ENCODE assay signal across 11 cellular contexts in genomic region chr18:58257461-58257860, GRCh38.
A peak's percentile ranks its signal among the peaks of the same experiment; 100 is the strongest.
DNase-seq lines count a peak whose midpoint lies in the region; ATAC-seq and TF ChIP-seq lines count a peak whose summit lies in the region.
"Had no signal": no experiment of that assay in that cellular context is flagged by ENCODE, and none has a peak within 500 bp of the region (broad histone marks: within the 10 kb centered on the region; RNA-seq: fewer than 3 reads in every experiment).

No MANE protein-coding gene starts in this region.

- H3K27me3 Mint-ChIP-seq in chondrocyte (ENCODE audit: low read depth), result no peaks in the 10 kb centered on the region
- H3K27me3 Mint-ChIP-seq: activated naive CD8-positive, alpha-beta T cell treated with anti-CD3 and anti-CD28 coated beads, Interleukin-2, amount 10 ng/mL, durations not matched to agents 7 days and 5 days had no signal

- TF ChIP-seq POLR2A in ovary (IDR thresholded peaks at IDR 0.05), result no peak

- H3K4me2 ChIP-seq in osteoblast (ENCODE audit: insufficient read depth, low read length), result no peak overlapping the region

- peak overlapping the region; percentile 78 for H3K27ac Mint-ChIP-seq in chondrocyte (ENCODE audit: unreplicated experiment)
- H3K27ac Mint-ChIP-seq: activated naive CD8-positive, alpha-beta T cell treated with anti-CD3 and anti-CD28 coated beads, Interleukin-2, amount 10 ng/mL, durations not matched to agents 7 days and 5 days had no signal

- H3K79me2 ChIP-seq in osteoblast (ENCODE audit: insufficient read depth, low read length), result peaks cover 18% of the 10 kb centered on the region

- no peak overlapping the region for H3K4me3 Mint-ChIP-seq in chondrocyte (ENCODE audit: unreplicated experiment)
- H3K4me3 Mint-ChIP-seq: activated naive CD8-positive, alpha-beta T cell treated with anti-CD3 and anti-CD28 coated beads, Interleukin-2, amount 10 ng/mL, durations not matched to agents 7 days and 5 days had no signal

- H3K36me3 ChIP-seq in osteoblast (ENCODE audit: insufficient read depth, low read length) (peaks cover 2% of the 10 kb centered on the region), ovary (no peaks in the 10 kb centered on the region)
- H3K36me3 ChIP-seq: right lobe of liver had no signal

- H3K27me3 ChIP-seq in osteoblast (ENCODE audit: insufficient read depth, low read length), result no peaks in the 10 kb centered on the region
- no peaks in the 10 kb centered on the region for H3K27me3 ChIP-seq in ovary
- H3K27me3 ChIP-seq: right lobe of liver had no signal

- ATAC-seq in HG03045 (IDR thresholded peaks at IDR 0.05; ENCODE audit: unreplicated experiment), result no peak
- no peak for ATAC-seq in HG03354 (IDR thresholded peaks at IDR 0.05; ENCODE audit: poor library complexity, severe bottlenecking, unreplicated experiment)
- ATAC-seq: right lobe of liver had no signal

- H2AFZ ChIP-seq in osteoblast (ENCODE audit: low read length), result no peak overlapping the region

- TF ChIP-seq EP300 in ovary (IDR thresholded peaks at IDR 0.05), result no peak

- H4K20me1 ChIP-seq in osteoblast (ENCODE audit: insufficient read depth, low read length), result no peaks in the 10 kb centered on the region

- H3K9me3 Mint-ChIP-seq in chondrocyte (ENCODE audit: low read depth), result no peaks in the 10 kb centered on the region
- H3K9me3 Mint-ChIP-seq: activated naive CD8-positive, alpha-beta T cell treated with anti-CD3 and anti-CD28 coated beads, Interleukin-2, amount 10 ng/mL, durations not matched to agents 7 days and 5 days had no signal

- H3K9me3 ChIP-seq in osteoblast (ENCODE audit: low read depth, low read length) (no peaks in the 10 kb centered on the region), ovary (no peaks in the 10 kb centered on the region)
- H3K9me3 ChIP-seq: right lobe of liver had no signal

- H3K36me3 Mint-ChIP-seq in chondrocyte (ENCODE audit: low read depth), result peaks cover 1% of the 10 kb centered on the region
- H3K36me3 Mint-ChIP-seq: activated naive CD8-positive, alpha-beta T cell treated with anti-CD3 and anti-CD28 coated beads, Interleukin-2, amount 10 ng/mL, durations not matched to agents 7 days and 5 days had no signal

- H3K4me1 ChIP-seq in osteoblast (ENCODE audit: insufficient read depth, low read length), result no peaks in the 10 kb centered on the region
- H3K4me1 ChIP-seq in ovary (ENCODE audit: insufficient read depth), result no peaks in the 10 kb centered on the region
- H3K4me1 ChIP-seq: right lobe of liver had no signal

- WGBS in ovary, 3 donors, result 71 to 84% (median 73%) methylated on average over 9 of the region's 9 CpGs

- H3K4me3 ChIP-seq in osteoblast (ENCODE audit: insufficient read depth, low read length) (no peak overlapping the region), ovary (no peak overlapping the region)
- H3K4me3 ChIP-seq: right lobe of liver had no signal

- peaks cover 30% of the 10 kb centered on the region for H3K4me1 Mint-ChIP-seq in chondrocyte (ENCODE audit: low read depth)
- H3K4me1 Mint-ChIP-seq: activated naive CD8-positive, alpha-beta T cell treated with anti-CD3 and anti-CD28 coated beads, Interleukin-2, amount 10 ng/mL, durations not matched to agents 7 days and 5 days had no signal

- DNase-seq in EL (peak; percentile 43), LHCN-M2 (ENCODE audit: low read depth) (peak; percentile 92), chondrocyte (ENCODE audit: low spot score) (no peak), osteoblast (ENCODE audit: insufficient read length, low spot score, missing footprints) (peak; percentile 86), ovary (no peak), cortex of kidney (lab: John Stamatoyannopoulos, UW) (no peak)
- DNase-seq: activated CD4-positive, alpha-beta T cell treated with anti-CD3 and anti-CD28 coated beads for 4 hours; activated naive CD8-positive, alpha-beta T cell treated with anti-CD3 and anti-CD28 coated beads, Interleukin-2, amount 10 ng/mL, durations not matched to agents 7 days and 5 days; right lobe of liver had no signal

- H3K27ac ChIP-seq in osteoblast (ENCODE audit: low read depth, low read length) (no peak overlapping the region), ovary (no peak overlapping the region)
- H3K27ac ChIP-seq: right lobe of liver had no signal

- intact Hi-C loops in ovary (cut with DNase I), result no loop called here

- TF ChIP-seq CTCF in chondrocyte (IDR thresholded peaks at IDR 0.05), result no peak
- no peak for TF ChIP-seq CTCF in osteoblast (IDR thresholded peaks at IDR 0.05; ENCODE audit: extremely low read depth, low read depth, low read length)
- no peak for TF ChIP-seq CTCF in ovary (IDR thresholded peaks at IDR 0.05)

Comparison
In these comparisons a context has a peak if more than half of its experiments do, and no peak if none do; other contexts are left out.
1. DNase-seq: peak in EL (single experiment), LHCN-M2 (single experiment) and osteoblast (single experiment); none in chondrocyte (single experiment), ovary (0 of 5) and cortex of kidney (single experiment).